8 cellular contexts compared by ENCODE assay signal in genomic region chr10:87864497-87865059, GRCh38. TPM values are rescaled to one million over a fixed set of nuclear protein-coding genes. Genes with fewer than 3 reads are reported as not detected.
DNase-seq lines count a peak whose midpoint lies in the region; ATAC-seq lines count a peak whose summit lies in the region.

No MANE protein-coding gene starts in this region.

- H3K4me1 ChIP-seq in mesodermal cell (ENCODE audit: control insufficient read depth, insufficient read depth, low read length, poor library complexity, severe bottlenecking): peaks cover 2% of the 10 kb centered on the region

- ATAC-seq in HG02970 (IDR thresholded peaks at IDR 0.05; ENCODE audit: low FRiP score, unreplicated experiment): no peak

- in situ Hi-C loops in T47D (cut with HindIII; ENCODE audit: low pct_unique_long_range_greater_than_20kb, low sequenced_read_pairs): loop anchor here (25.0 kb wide), 1 partner anchor 248 kb away; no protein-coding TSS in a partner anchor

- H3K4me3 ChIP-seq in mesodermal cell (ENCODE audit: extremely low read depth, insufficient read depth, low read length, poor library complexity, severe bottlenecking): peak overlapping the region; percentile 86

- DNase-seq in EH (ENCODE audit: low read depth) (peak; percentile 37), NCI-H146 (lab: John Stamatoyannopoulos, UW) (peak; percentile 46), T47D (ENCODE audit: low read depth in 1 of 2, low spot score in 1 of 2) (peak; percentile 12 to 31), GM19238 (ENCODE audit: insufficient read length, low spot score) (no peak)
- DNase-seq in stimulated activated CD4-positive, alpha-beta T cell treated with anti-CD3 and anti-CD28 coated beads, Interleukin-15, amount 100 ng/mL, for 24 hours: no peak
- DNase-seq in effector CD8-positive, alpha-beta T cell (lab: John Stamatoyannopoulos, UW): no peak

- no peaks in the 10 kb centered on the region for H3K9me3 ChIP-seq in mesodermal cell (ENCODE audit: control insufficient read depth, low read length)

- H3K36me3 ChIP-seq in mesodermal cell (ENCODE audit: control insufficient read depth, insufficient read depth, low read length): no peaks in the 10 kb centered on the region

- WGBS in mesodermal cell (ENCODE audit: insufficient coverage in 2 of 2), 2 experiments: 0 to 2% methylated on average over 6 to 16 of the region's 16 CpGs

- peak overlapping the region; percentile 11 for H3K27ac ChIP-seq in mesodermal cell (ENCODE audit: low read depth, low read length, severe bottlenecking)

RNA-seq across cellular contexts. Expression of gene PTEN, which starts 1.2 kb away (rescaled TPM):
- 58.4 TPM for polyA plus RNA-seq in mesodermal cell (2013, experiment 1 of 2)
- polyA plus RNA-seq in mesodermal cell (2013, experiment 2 of 2): 68.0 TPM

RNA-seq across cellular contexts. Expression of gene KLLN, which starts 1.2 kb away (rescaled TPM):
- 0.48 TPM for polyA plus RNA-seq in mesodermal cell (2013, experiment 1 of 2)
- 0.76 TPM for polyA plus RNA-seq in mesodermal cell (2013, experiment 2 of 2)

RNA-seq across cellular contexts. Expression of gene ATAD1, which starts 46.6 kb away (rescaled TPM):
- 41.5 TPM for polyA plus RNA-seq in mesodermal cell (2013, experiment 1 of 2)
- 42.6 TPM for polyA plus RNA-seq in mesodermal cell (2013, experiment 2 of 2)

Comparison
In these comparisons a context has a peak if more than half of its experiments do, and no peak if none do; other contexts are left out.
1. DNase-seq: peak in EH (single experiment), NCI-H146 (single experiment) and T47D (2 of 2); none in stimulated activated CD4-positive, alpha-beta T cell treated with anti-CD3 and anti-CD28 coated beads, Interleukin-15, amount 100 ng/mL, for 24 hours (single experiment), GM19238 (single experiment) and effector CD8-positive, alpha-beta T cell (single experiment).